Comparison of ENCODE assay signal across 9 cellular contexts in genomic region chr6:5032706-5033105, GRCh38. TPM values are rescaled to one million over a fixed set of nuclear protein-coding genes. Genes with fewer than 3 reads are reported as not detected.
DNase-seq lines count a peak whose midpoint lies in the region; FAIRE-seq and TF ChIP-seq lines count a peak whose summit lies in the region.
"Not testable (repeated sequence)": the region's sequence is repeated elsewhere in the genome, so short reads cannot be mapped to it uniquely, and the experiment has no call there.
"Had no signal": no experiment of that assay in that cellular context is flagged by ENCODE, and none has a peak within 500 bp of the region (broad histone marks: within the 10 kb centered on the region; RNA-seq: fewer than 3 reads in every experiment).

No MANE protein-coding gene starts in this region.

- POLR2A ChIA-PET in RWPE1 (lab: Yijun Ruan, JAX; ENCODE audit: low non-redundant PET), result not testable (repeated sequence)

- H2AFZ ChIP-seq in neural progenitor cell (replicated peaks), result peak overlapping the region; percentile 58

- H3K4me1 Mint-ChIP-seq in chondrocyte (ENCODE audit: low read depth), result peaks cover 26% of the 10 kb centered on the region
- H3K4me1 Mint-ChIP-seq in neural progenitor cell, result peaks cover 27% of the 10 kb centered on the region

- not testable (repeated sequence) for H3K36me3 ChIP-seq in neural progenitor cell

- peaks cover 21% of the 10 kb centered on the region for H3K4me1 ChIP-seq in neural progenitor cell

- H3K27ac ChIP-seq in RWPE1, neural progenitor cell: not testable (repeated sequence)

- peaks cover 10% of the 10 kb centered on the region for H3F3A ChIP-seq in neural progenitor cell (ENCODE audit: low read depth)

- not testable (repeated sequence) for H3K9ac ChIP-seq in neural progenitor cell

- H3K27ac Mint-ChIP-seq in chondrocyte (ENCODE audit: unreplicated experiment); neural progenitor cell: not testable (repeated sequence)

- peak overlapping the region; percentile 42 for H3K4me2 ChIP-seq in neural progenitor cell

- not testable (repeated sequence) for FAIRE-seq in urothelium cell line (lab: Jason Lieb, UNC)

- not testable (repeated sequence) for H3K27me3 ChIP-seq in neural progenitor cell

- not testable (repeated sequence) for H3K9me3 ChIP-seq in neural progenitor cell (ENCODE audit: low read depth)

- H3K9me3 Mint-ChIP-seq in chondrocyte (ENCODE audit: low read depth); neural progenitor cell: not testable (repeated sequence)

- not testable (repeated sequence) for H3K79me2 ChIP-seq in neural progenitor cell (ENCODE audit: low read depth)

- DNase-seq in AG10803 (ENCODE audit: low read depth), result peak; percentile 28
- DNase-seq in HCEC 1CT, result peak; percentile 50
- peak; percentile 38 for DNase-seq in RWPE1 (ENCODE audit: low spot score)
- DNase-seq in chondrocyte (ENCODE audit: low spot score), result not testable (repeated sequence)
- peak; percentile 23 for DNase-seq in fibroblast of pulmonary artery (ENCODE audit: low read depth)
- peak; percentile 86 for DNase-seq in islet precursor cell
- DNase-seq in neural progenitor cell (ENCODE audit: low spot score), result peak; percentile 52
- DNase-seq in urothelium cell line (ENCODE audit: low spot score), result peak; percentile 23

- H3K4me3 ChIP-seq in AG10803 (ENCODE audit: low read length), result peak overlapping the region; percentile 29
- peak overlapping the region; percentile 3 for H3K4me3 ChIP-seq in fibroblast of pulmonary artery (replicated peaks; ENCODE audit: low read depth, low read length)
- H3K4me3 ChIP-seq in neural progenitor cell, result not testable (repeated sequence)

- not testable (repeated sequence) for H4K20me1 ChIP-seq in neural progenitor cell (ENCODE audit: low read depth)

- H3K4me3 Mint-ChIP-seq in chondrocyte (ENCODE audit: unreplicated experiment), result peak overlapping the region; percentile 48
- H3K4me3 Mint-ChIP-seq in neural progenitor cell, result not testable (repeated sequence)

- H3K27me3 Mint-ChIP-seq in chondrocyte (ENCODE audit: low read depth); neural progenitor cell (ENCODE audit: insufficient read depth, low read depth): not testable (repeated sequence)

- CTCF ChIA-PET in RWPE1 (lab: Yijun Ruan, JAX), result not testable (repeated sequence)

- TF ChIP-seq CTCF in AG10803 (conservative IDR thresholded peaks at IDR 0.05; ENCODE audit: low read length); RWPE1 (conservative IDR thresholded peaks at IDR 0.05; ENCODE audit: low read depth); chondrocyte (IDR thresholded peaks at IDR 0.05); fibroblast of pulmonary artery (IDR thresholded peaks at IDR 0.05; ENCODE audit: low read length, missing control alignments); neural progenitor cell (IDR thresholded peaks at IDR 0.05): not testable (repeated sequence)

- not testable (repeated sequence) for H3K36me3 Mint-ChIP-seq in chondrocyte (ENCODE audit: low read depth); neural progenitor cell

RNA-seq across cellular contexts. Expression of gene RPP40, which starts 28.9 kb away (rescaled TPM):
- total RNA-seq in chondrocyte (6.0 to 6.8 TPM (median 6.2 TPM) in 3 replicates), neural progenitor cell (ENCODE audit: low replicate concordance) (19.3 and 23.2 TPM in 2 replicates)

RNA-seq across cellular contexts. Expression of gene PPP1R3G, which starts 52.4 kb away (rescaled TPM):
- total RNA-seq in chondrocyte (0.56 to 2.6 TPM (median 2.2 TPM) in 3 replicates), neural progenitor cell (ENCODE audit: low replicate concordance) (0.15 and 0.36 TPM in 2 replicates)
- total RNA-seq: activated CD8-positive, alpha-beta memory T cell treated with anti-CD3 and anti-CD28 coated beads, Interleukin-2, amount 10 ng/mL, durations not matched to agents 7 days and 5 days had no signal
